2 cellular contexts compared by ENCODE assay signal in genomic region chr6:161956082-161956481, GRCh38.
TF ChIP-seq lines count a peak whose summit lies in the region.

No MANE protein-coding gene starts in this region.

TF ChIP-seq in GM23338, 12 proteins besides CTCF, POLR2A, EP300 and RAD21:
- TF ChIP-seq ZNF462 (CRISPR knock-in tag; IDR thresholded peaks at IDR 0.05) (no peak), CREB1 (CRISPR knock-in tag; IDR thresholded peaks at IDR 0.05; ENCODE audit: low read depth) (no peak), ZNF114 (CRISPR knock-in tag; IDR thresholded peaks at IDR 0.05) (no peak), ZNF331 (CRISPR knock-in tag; IDR thresholded peaks at IDR 0.05; ENCODE audit: low read depth) (no peak), ETS1 (IDR thresholded peaks at IDR 0.05) (no peak), JUNB (IDR thresholded peaks at IDR 0.05; ENCODE audit: unreplicated experiment) (no peak), STAT1 (IDR thresholded peaks at IDR 0.05; ENCODE audit: unreplicated experiment) (no peak)

TF ChIP-seq in H1, 55 proteins besides CTCF, POLR2A, EP300 and RAD21:
- TF ChIP-seq JUN (IDR thresholded peaks at IDR 0.05; ENCODE audit: low read depth, low read length) (no peak), SAP30 (IDR thresholded peaks at IDR 0.05; ENCODE audit: insufficient read depth, insufficient replicate concordance, low read length) (no peak), CEBPB (IDR thresholded peaks at IDR 0.05; ENCODE audit: low read depth, low read length) (no peak), CREB1 (IDR thresholded peaks at IDR 0.05) (no peak), POLR2AphosphoS5 (IDR thresholded peaks at IDR 0.05; ENCODE audit: low read depth, low read length) (no peak), TBP (IDR thresholded peaks at IDR 0.05; ENCODE audit: low read depth, low read length) (no peak), CBX8 (IDR thresholded peaks at IDR 0.05; ENCODE audit: borderline replicate concordance, low read depth, low read length) (no peak), KDM4A (IDR thresholded peaks at IDR 0.05; ENCODE audit: low read depth, low read length, severe bottlenecking) (no peak)
